Comparison of ENCODE assay signal across 30 cellular contexts in the genomic region with DNA sequence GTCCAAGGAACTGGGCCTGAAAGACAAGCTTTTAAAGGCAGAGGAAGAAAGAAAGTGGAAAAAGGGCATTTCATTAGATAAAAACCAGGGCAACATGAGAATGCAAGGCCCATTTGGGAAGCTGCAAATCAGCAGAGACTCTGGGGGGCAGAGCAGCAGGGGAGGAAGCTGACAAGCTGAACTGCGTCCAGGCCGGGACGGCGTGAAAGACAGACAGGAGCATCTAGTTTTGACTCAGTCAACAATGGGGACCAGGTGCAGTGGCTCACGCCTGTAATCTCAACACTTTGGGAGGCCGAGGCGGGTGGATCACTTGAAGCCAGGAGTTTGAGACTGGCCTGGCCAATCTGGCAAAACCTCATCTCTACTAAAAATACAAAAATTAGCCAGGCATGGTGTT.
A peak's percentile ranks its signal among the peaks of the same experiment; 100 is the strongest.
DNase-seq lines count a peak whose midpoint lies in the region; ATAC-seq and TF ChIP-seq lines count a peak whose summit lies in the region.
"Had no signal": no experiment of that assay in that cellular context is flagged by ENCODE, and none has a peak within 500 bp of the region (broad histone marks: within the 10 kb centered on the region; RNA-seq: fewer than 3 reads in every experiment).

No MANE protein-coding gene starts in this region.

- no peaks in the 10 kb centered on the region for H3K9me3 ChIP-seq in cardiac muscle cell (ENCODE audit: low read depth)
- no peaks in the 10 kb centered on the region for H3K9me3 ChIP-seq in T-helper 17 cell (ENCODE audit: control insufficient read depth, low read length, poor library complexity, severe bottlenecking)
- H3K9me3 ChIP-seq in thyroid gland = no peaks in the 10 kb centered on the region
- no peaks in the 10 kb centered on the region for H3K9me3 ChIP-seq in sigmoid colon
- H3K9me3 ChIP-seq: heart right ventricle, mucosa of descending colon, pancreas had no signal

- ATAC-seq in left ventricle myocardium superior (no peak), T-helper 17 cell (no peak)
- ATAC-seq: mucosa of descending colon, natural killer cell, pancreas had no signal

- H3K27me3 ChIP-seq in cardiac muscle cell (no peaks in the 10 kb centered on the region), thyroid gland (no peaks in the 10 kb centered on the region), sigmoid colon (no peaks in the 10 kb centered on the region)
- H3K27me3 ChIP-seq: heart right ventricle, pancreas had no signal

- peak overlapping the region; percentile 36 for H3K27ac ChIP-seq in cardiac muscle cell
- no peak overlapping the region for H3K27ac ChIP-seq in thyroid gland
- H3K27ac ChIP-seq in sigmoid colon = no peak overlapping the region
- H3K27ac ChIP-seq: pancreas, SK-N-MC had no signal

- peaks cover 4% of the 10 kb centered on the region for H3K4me1 Mint-ChIP-seq in T-helper 17 cell
- peaks cover 8% of the 10 kb centered on the region for H3K4me1 Mint-ChIP-seq in mesothelial cell of epicardium

- TF ChIP-seq EP300 in sigmoid colon (IDR thresholded peaks at IDR 0.05) = no peak

- H3K27ac Mint-ChIP-seq in T-helper 17 cell (no peak overlapping the region), mesothelial cell of epicardium (peak overlapping the region; percentile 36)
- H3K27ac Mint-ChIP-seq: activated naive CD4-positive, alpha-beta T cell treated with anti-CD3 and anti-CD28 coated beads for 36 hours; activated T-helper 1 cell treated with anti-CD3 and anti-CD28 coated beads, Interleukin-12 subunit alpha, Interleukin-12 subunit beta, Interleukin-2, Interleukin-4 antibody, amounts not matched to agents 30 ng/mL and 10 ng/mL and 1 ng/mL, durations not matched to agents 14 hours and 24 hours and 36 hours; stimulated activated naive CD8-positive, alpha-beta T cell treated with anti-CD3 and anti-CD28 coated beads, Interleukin-15, Interleukin-2, amounts not matched to agents 100 ng/mL and 50 ng/mL, for 24 hours had no signal

- H3K36me3 Mint-ChIP-seq in T-helper 17 cell (ENCODE audit: low read depth) (peaks cover 2% of the 10 kb centered on the region), mesothelial cell of epicardium (no peaks in the 10 kb centered on the region)
- H3K36me3 Mint-ChIP-seq: CD4-positive, alpha-beta memory T cell; IgD-negative memory B cell; natural killer cell had no signal

- DNase-seq in cardiac muscle cell (ENCODE audit: low read depth in 1 of 2, low spot score in 1 of 2) (no peak), left ventricle myocardium superior (no peak), T-helper 17 cell (no peak), mesothelial cell of epicardium (ENCODE audit: low spot score in 2 of 2, unreplicated experiment in 2 of 2) (no peak), thyroid gland (peak; percentile 13 to 25), GM03348 (ENCODE audit: low spot score) (no peak), NCI-H187 (lab: John Stamatoyannopoulos, UW) (no peak), sigmoid colon (no peak)
- DNase-seq: activated CD4-positive, alpha-beta T cell treated with anti-CD3 and anti-CD28 coated beads, Interleukin-2, amount 50 U/mL, for 48 hours; activated CD8-positive, alpha-beta memory T cell treated with anti-CD3 and anti-CD28 coated beads, Interleukin-2, amount 50 U/mL, for 4 hours; activated naive CD4-positive, alpha-beta T cell treated with anti-CD3 and anti-CD28 coated beads for 36 hours; CD4-positive, alpha-beta memory T cell; cerebellar nuclear complex; heart right ventricle; mucosa of descending colon; natural killer cell; NCI-H1048; NCI-H1694; NCI-H2171; NCI-H510A; pancreas; retina; RPMI8226; T-helper 1 cell had no signal

- H3K4me1 ChIP-seq in cardiac muscle cell (ENCODE audit: low read depth) = peaks cover 4% of the 10 kb centered on the region
- peaks cover 0 to 6% of the 10 kb centered on the region in 2 donors for H3K4me1 ChIP-seq in thyroid gland
- no peaks in the 10 kb centered on the region for H3K4me1 ChIP-seq in sigmoid colon
- H3K4me1 ChIP-seq: pancreas had no signal

- H3K27me3 Mint-ChIP-seq in T-helper 17 cell = no peaks in the 10 kb centered on the region
- H3K27me3 Mint-ChIP-seq in mesothelial cell of epicardium (ENCODE audit: low read depth) = no peaks in the 10 kb centered on the region
- H3K27me3 Mint-ChIP-seq: CD4-positive, alpha-beta memory T cell; IgD-negative memory B cell; stimulated activated naive CD8-positive, alpha-beta T cell treated with anti-CD3 and anti-CD28 coated beads, Interleukin-15, Interleukin-2, amounts not matched to agents 100 ng/mL and 50 ng/mL, for 24 hours had no signal

- H3K4me3 Mint-ChIP-seq in T-helper 17 cell (peak overlapping the region; percentile 39), mesothelial cell of epicardium (no peak overlapping the region)
- H3K4me3 Mint-ChIP-seq: activated naive CD4-positive, alpha-beta T cell treated with anti-CD3 and anti-CD28 coated beads for 36 hours; activated T-helper 1 cell treated with anti-CD3 and anti-CD28 coated beads, Interleukin-12 subunit alpha, Interleukin-12 subunit beta, Interleukin-2, Interleukin-4 antibody, amounts not matched to agents 30 ng/mL and 10 ng/mL and 1 ng/mL, durations not matched to agents 14 hours and 24 hours and 36 hours; natural killer cell; stimulated activated naive CD8-positive, alpha-beta T cell treated with anti-CD3 and anti-CD28 coated beads, Interleukin-15, Interleukin-2, amounts not matched to agents 100 ng/mL and 50 ng/mL, for 24 hours had no signal

- 57 to 61% methylated on average over 7 of the region's 7 CpGs for WGBS in thyroid gland, 2 donors
- 88 to 89% methylated on average over 7 of the region's 7 CpGs for WGBS in sigmoid colon, 2 donors

- intact Hi-C loops in left ventricle myocardium superior (cut with micrococcal nuclease) = no loop called here
- intact Hi-C loops in thyroid gland (cut with DNase I) = no loop called here
- intact Hi-C loops in sigmoid colon (cut with DNase I) = no loop called here

- TF ChIP-seq POLR2A in thyroid gland (IDR thresholded peaks at IDR 0.05) (no peak), sigmoid colon (IDR thresholded peaks at IDR 0.05) (no peak)

- H3K9me3 Mint-ChIP-seq in mesothelial cell of epicardium = no peaks in the 10 kb centered on the region
- H3K9me3 Mint-ChIP-seq: activated naive CD4-positive, alpha-beta T cell treated with anti-CD3 and anti-CD28 coated beads for 36 hours; activated T-helper 1 cell treated with anti-CD3 and anti-CD28 coated beads, Interleukin-12 subunit alpha, Interleukin-12 subunit beta, Interleukin-2, Interleukin-4 antibody, amounts not matched to agents 30 ng/mL and 10 ng/mL and 1 ng/mL, durations not matched to agents 14 hours and 24 hours and 36 hours; CD4-positive, alpha-beta memory T cell; IgD-negative memory B cell; natural killer cell; stimulated activated naive CD8-positive, alpha-beta T cell treated with anti-CD3 and anti-CD28 coated beads, Interleukin-15, Interleukin-2, amounts not matched to agents 100 ng/mL and 50 ng/mL, for 24 hours had no signal

- H3K36me3 ChIP-seq in cardiac muscle cell = no peaks in the 10 kb centered on the region
- H3K36me3 ChIP-seq in thyroid gland = no peaks in the 10 kb centered on the region
- no peaks in the 10 kb centered on the region for H3K36me3 ChIP-seq in sigmoid colon
- H3K36me3 ChIP-seq: heart right ventricle, pancreas had no signal

- H3K4me3 ChIP-seq in cardiac muscle cell = no peak overlapping the region
- no peak overlapping the region for H3K4me3 ChIP-seq in thyroid gland (replicated peaks in 1 of 3)
- H3K4me3 ChIP-seq in sigmoid colon = no peak overlapping the region
- H3K4me3 ChIP-seq: heart right ventricle, lung, mucosa of descending colon, pancreas, SK-N-MC, skin epidermis had no signal

- no peak for TF ChIP-seq CTCF in cardiac muscle cell (IDR thresholded peaks at IDR 0.05; ENCODE audit: low read depth, low read length)
- TF ChIP-seq CTCF in mesothelial cell of epicardium (IDR thresholded peaks at IDR 0.05; ENCODE audit: unreplicated experiment) = no peak
- no peak for TF ChIP-seq CTCF in thyroid gland (IDR thresholded peaks at IDR 0.05)
- TF ChIP-seq CTCF in sigmoid colon (IDR thresholded peaks at IDR 0.05) = no peak

Comparison
In these comparisons a context has a peak if more than half of its experiments do, and no peak if none do; other contexts are left out.
1. DNase-seq: peak in thyroid gland (2 of 2); none in cardiac muscle cell (0 of 2), left ventricle myocardium superior (single experiment), T-helper 17 cell (0 of 3), mesothelial cell of epicardium (0 of 2), GM03348 (single experiment), NCI-H187 (0 of 2) and sigmoid colon (single experiment).